ENCODE assay signal across 29 cellular contexts in genomic region chr15:73626072-73626471, GRCh38. TPM values are rescaled to one million over a fixed set of nuclear protein-coding genes. Genes with fewer than 3 reads are reported as not detected.
A peak's percentile ranks its signal among the peaks of the same experiment; 100 is the strongest.
DNase-seq lines count a peak whose midpoint lies in the region; ATAC-seq and TF ChIP-seq lines count a peak whose summit lies in the region.
"Had no signal": no experiment of that assay in that cellular context is flagged by ENCODE, and none has a peak within 500 bp of the region (broad histone marks: within the 10 kb centered on the region; RNA-seq: fewer than 3 reads in every experiment).

No MANE protein-coding gene starts in this region.

- peak overlapping the region in 2 of 3 experiments; percentile 78 to 80 for H3K27ac Mint-ChIP-seq in nephron
- H3K27ac Mint-ChIP-seq in stimulated activated naive B cell treated with anti-CD40 and anti-IgM and Interleukin-4, amounts not matched to agents 10 μg/mL and 1 μg/mL and 100 μg/mL, for 72 hours, result no peak overlapping the region
- H3K27ac Mint-ChIP-seq: activated CD8-positive, alpha-beta T cell treated with anti-CD3 and anti-CD28 coated beads, Interleukin-2, amount 10 ng/mL, durations not matched to agents 7 days and 5 days; activated naive CD8-positive, alpha-beta T cell; CD8-positive, alpha-beta T cell; stimulated activated naive CD8-positive, alpha-beta T cell treated with anti-CD3 and anti-CD28 coated beads, Interleukin-15, amount 100 ng/mL, for 72 hours; T-helper 2 cell treated with Interferon-gamma antibody and Interleukin-4, amounts not matched to agents 5 μg/mL and 100 μg/mL, for 36 hours had no signal

- H3K4me1 Mint-ChIP-seq in nephron, result peaks cover 60% of the 10 kb centered on the region
- peaks cover 15 to 38% of the 10 kb centered on the region in 2 donors for H3K4me1 Mint-ChIP-seq in stimulated activated naive B cell treated with anti-CD40 and anti-IgM and Interleukin-4, amounts not matched to agents 10 μg/mL and 1 μg/mL and 100 μg/mL, for 72 hours

- in situ Hi-C loops in ACHN (cut with HindIII; ENCODE audit: low pct_ligation_motif_present, low pct_unique_long_range_greater_than_20kb, low sequenced_read_pairs), result no loop called here

- peak; percentile 3; the same call in 1 of the 2 replicates for TF ChIP-seq CTCF in C4-2B (conservative IDR thresholded peaks at IDR 0.05)
- TF ChIP-seq CTCF in VCaP (conservative IDR thresholded peaks at IDR 0.05), result no peak
- no peak for TF ChIP-seq CTCF in gastroesophageal sphincter (IDR thresholded peaks at IDR 0.05)
- TF ChIP-seq CTCF in nephron (IDR thresholded peaks at IDR 0.05; ENCODE audit: unreplicated experiment in 3 of 3), result no peak

- no peak for ATAC-seq in gastroesophageal sphincter
- no peak for ATAC-seq in HG03045 (IDR thresholded peaks at IDR 0.05; ENCODE audit: unreplicated experiment)
- no peak for ATAC-seq in stimulated activated naive B cell treated with anti-CD40 and anti-IgM and Interleukin-4, amounts not matched to agents 10 μg/mL and 1 μg/mL and 100 μg/mL, for 72 hours (replicated peaks)
- ATAC-seq: activated CD8-positive, alpha-beta T cell treated with anti-CD3 and anti-CD28 coated beads, Interleukin-2, amount 10 ng/mL, durations not matched to agents 7 days and 5 days; CD8-positive, alpha-beta T cell; lower lobe of right lung; right cardiac atrium; stimulated activated naive CD8-positive, alpha-beta T cell treated with anti-CD3 and anti-CD28 coated beads, Interleukin-15, amount 100 ng/mL, for 72 hours had no signal

- DNase-seq in ACHN, result no peak
- no peak for DNase-seq in activated CD8-positive, alpha-beta memory T cell treated with anti-CD3 and anti-CD28 coated beads, Interleukin-2, amount 50 U/mL, for 4 hours
- DNase-seq in stimulated activated naive B cell treated with anti-CD40 and anti-IgM and Interleukin-4, amounts not matched to agents 10 μg/mL and 1 μg/mL and 100 μg/mL, for 72 hours, result no peak
- DNase-seq: activated CD4-positive, alpha-beta T cell treated with anti-CD3 and anti-CD28 coated beads for 4 hours; activated CD8-positive, alpha-beta T cell treated with anti-CD3 and anti-CD28 coated beads, Interleukin-2, amount 10 ng/mL, durations not matched to agents 7 days and 5 days; activated effector memory CD4-positive, alpha-beta T cell treated with Interleukin-2 at 50 U/mL for 16 hours; activated T-cell treated with anti-CD3 and anti-CD28 coated beads for 4 hours; anterior cingulate cortex; CD8-positive, alpha-beta T cell; EL; KBM-7; lower lobe of right lung; NCI-H1417 treated with DMSO at 0.1 percent for 48 hours; NCI-H2081; NCI-H226; right cardiac atrium; spleen; stimulated activated CD4-positive, alpha-beta T cell treated with anti-CD3 and anti-CD28 coated beads, Interleukin-2, amount 100 ng/mL, for 24 hours; stimulated activated CD8-positive, alpha-beta memory T cell treated with anti-CD3 and anti-CD28 coated beads, Interleukin-4, amount 100 ng/mL, for 48 hours; stimulated activated naive CD8-positive, alpha-beta T cell treated with anti-CD3 and anti-CD28 coated beads, Interleukin-15, amount 100 ng/mL, for 72 hours had no signal

- no peak overlapping the region for H3K4me3 ChIP-seq in gastroesophageal sphincter
- H3K4me3 ChIP-seq: lower lobe of right lung, spleen had no signal

- H3K36me3 Mint-ChIP-seq in nephron (ENCODE audit: low read depth), result no peaks in the 10 kb centered on the region
- H3K36me3 Mint-ChIP-seq in stimulated activated naive B cell treated with anti-CD40 and anti-IgM and Interleukin-4, amounts not matched to agents 10 μg/mL and 1 μg/mL and 100 μg/mL, for 72 hours, result peaks cover 3 to 8% of the 10 kb centered on the region in 2 donors
- H3K36me3 Mint-ChIP-seq: activated naive CD8-positive, alpha-beta T cell; CD8-positive, alpha-beta T cell had no signal

- WGBS in gastroesophageal sphincter (ENCODE audit: low coverage in 1 of 2), 2 donors, result 38 to 43% methylated on average over 2 of the region's 2 CpGs

- H3K36me3 ChIP-seq in gastroesophageal sphincter, result no peaks in the 10 kb centered on the region
- H3K36me3 ChIP-seq: lower lobe of right lung, spleen had no signal

- H3K27me3 Mint-ChIP-seq in nephron (ENCODE audit: low read depth), result no peaks in the 10 kb centered on the region
- no peaks in the 10 kb centered on the region for H3K27me3 Mint-ChIP-seq in stimulated activated naive B cell treated with anti-CD40 and anti-IgM and Interleukin-4, amounts not matched to agents 10 μg/mL and 1 μg/mL and 100 μg/mL, for 72 hours
- H3K27me3 Mint-ChIP-seq: activated naive CD8-positive, alpha-beta T cell; stimulated activated naive CD8-positive, alpha-beta T cell treated with anti-CD3 and anti-CD28 coated beads, Interleukin-15, amount 100 ng/mL, for 72 hours had no signal

- H3K9me3 ChIP-seq in gastroesophageal sphincter, result no peaks in the 10 kb centered on the region
- H3K9me3 ChIP-seq: lower lobe of right lung, spleen had no signal

- no peaks in the 10 kb centered on the region for H3K9me3 Mint-ChIP-seq in nephron
- H3K9me3 Mint-ChIP-seq in stimulated activated naive B cell treated with anti-CD40 and anti-IgM and Interleukin-4, amounts not matched to agents 10 μg/mL and 1 μg/mL and 100 μg/mL, for 72 hours, result no peaks in the 10 kb centered on the region
- H3K9me3 Mint-ChIP-seq: CD8-positive, alpha-beta T cell; neural crest cell; stimulated activated naive CD8-positive, alpha-beta T cell treated with anti-CD3 and anti-CD28 coated beads, Interleukin-15, amount 100 ng/mL, for 72 hours; T-helper 2 cell treated with Interferon-gamma antibody and Interleukin-4, amounts not matched to agents 5 μg/mL and 100 μg/mL, for 36 hours had no signal

- no peak overlapping the region for H3K4me3 Mint-ChIP-seq in nephron
- no peak overlapping the region for H3K4me3 Mint-ChIP-seq in stimulated activated naive B cell treated with anti-CD40 and anti-IgM and Interleukin-4, amounts not matched to agents 10 μg/mL and 1 μg/mL and 100 μg/mL, for 72 hours
- H3K4me3 Mint-ChIP-seq: activated CD8-positive, alpha-beta T cell treated with anti-CD3 and anti-CD28 coated beads, Interleukin-2, amount 10 ng/mL, durations not matched to agents 7 days and 5 days; activated naive CD8-positive, alpha-beta T cell; CD8-positive, alpha-beta T cell; stimulated activated naive CD8-positive, alpha-beta T cell treated with anti-CD3 and anti-CD28 coated beads, Interleukin-15, amount 100 ng/mL, for 72 hours; T-helper 2 cell treated with Interferon-gamma antibody and Interleukin-4, amounts not matched to agents 5 μg/mL and 100 μg/mL, for 36 hours had no signal

- no peak overlapping the region for H3K27ac ChIP-seq in C4-2B
- peak overlapping the region; percentile 93 for H3K27ac ChIP-seq in VCaP
- peak overlapping the region; percentile 43 to 98 (median 84) for H3K27ac ChIP-seq in gastroesophageal sphincter
- H3K27ac ChIP-seq: HL-60, lower lobe of right lung, spleen had no signal

- no peak for TF ChIP-seq POLR2A in gastroesophageal sphincter (IDR thresholded peaks at IDR 0.05)

- no peak for TF ChIP-seq EP300 in gastroesophageal sphincter (IDR thresholded peaks at IDR 0.05)

- no peaks in the 10 kb centered on the region for H3K27me3 ChIP-seq in gastroesophageal sphincter
- H3K27me3 ChIP-seq: spleen had no signal

- H3K4me1 ChIP-seq in gastroesophageal sphincter, result peaks cover 40 to 100% (median 46%) of the 10 kb centered on the region in 3 donors

RNA-seq across cellular contexts. Expression of gene NPTN, which starts 7.1 kb away (rescaled TPM):
- 100 to 1,000 TPM; 261 to 338 (median 333) TPM for total RNA-seq in gastroesophageal sphincter

RNA-seq across cellular contexts. Expression of gene CD276, which starts 58.1 kb away (rescaled TPM):
- total RNA-seq in gastroesophageal sphincter, result 10 to 100 TPM; 34.7 to 61.5 (median 48.0) TPM
- total RNA-seq: activated CD8-positive, alpha-beta T cell treated with anti-CD3 and anti-CD28 coated beads, Interleukin-2, amount 10 ng/mL, durations not matched to agents 7 days and 5 days; CD8-positive, alpha-beta T cell had no signal
